In genomic region chr7:148964510-148965267, GRCh38 we compare ENCODE assay signal across 9 cellular contexts.
DNase-seq lines count a peak whose midpoint lies in the region; ATAC-seq and TF ChIP-seq lines count a peak whose summit lies in the region.
"Had no signal": no experiment of that assay in that cellular context is flagged by ENCODE, and none has a peak within 500 bp of the region (broad histone marks: within the 10 kb centered on the region; RNA-seq: fewer than 3 reads in every experiment).

No MANE protein-coding gene starts in this region.

- no peaks in the 10 kb centered on the region for H3K36me3 ChIP-seq in ES-I3 (ENCODE audit: insufficient read depth, low read length)
- H3K36me3 ChIP-seq in Panc1 (ENCODE audit: control insufficient read depth, insufficient read depth, low read length), result no peaks in the 10 kb centered on the region
- H3K36me3 ChIP-seq in esophagus muscularis mucosa, result no peaks in the 10 kb centered on the region
- no peaks in the 10 kb centered on the region for H3K36me3 ChIP-seq in sigmoid colon

- intact Hi-C loops in Panc1 (cut with micrococcal nuclease; ENCODE audit: unreplicated experiment) (loop anchor here (5.0 kb wide), 1 partner anchor 697 kb away; no protein-coding TSS in a partner anchor), esophagus muscularis mucosa (cut with DNase I) (loop anchor here (2.0 to 10.0 kb wide), 4 partner anchors 80 to 460 kb away; partner anchors contain the start of genes CUL1 and EZH2), sigmoid colon (cut with DNase I) (loop anchor here (5.0 kb wide), 2 partner anchors 82 to 267 kb away; partner anchors contain the start of genes CUL1 and EZH2)

- ATAC-seq in Panc1, result no peak
- no peak for ATAC-seq in HG02938 (IDR thresholded peaks at IDR 0.05; ENCODE audit: unreplicated experiment)
- no peak for ATAC-seq in HG02852 (IDR thresholded peaks at IDR 0.05; ENCODE audit: unreplicated experiment)
- ATAC-seq in HG03565 (IDR thresholded peaks at IDR 0.05; ENCODE audit: unreplicated experiment), result no peak
- ATAC-seq in GM21526 (IDR thresholded peaks at IDR 0.05; ENCODE audit: low FRiP score, unreplicated experiment), result no peak

- POLR2A ChIA-PET in Panc1 (lab: Charles Lee), result no interaction called here

- H3K4me1 ChIP-seq in ES-I3 (ENCODE audit: insufficient read depth, low read length), result no peaks in the 10 kb centered on the region
- peaks cover 10% of the 10 kb centered on the region for H3K4me1 ChIP-seq in Panc1 (ENCODE audit: control insufficient read depth, insufficient read depth, low read length)
- peaks cover 11 to 33% (median 29%) of the 10 kb centered on the region in 4 donors for H3K4me1 ChIP-seq in esophagus muscularis mucosa
- peaks cover 0 to 18% (median 14%) of the 10 kb centered on the region in 4 donors for H3K4me1 ChIP-seq in sigmoid colon

- DNase-seq in Panc1 (ENCODE audit: low read depth, low spot score), result no peak
- no peak for DNase-seq in esophagus muscularis mucosa (ENCODE audit: extremely low spot score)
- no peak for DNase-seq in sigmoid colon
- DNase-seq: MM.1S had no signal

- TF ChIP-seq POLR2A in esophagus muscularis mucosa (IDR thresholded peaks at IDR 0.05; ENCODE audit: low read depth) (no peak), sigmoid colon (IDR thresholded peaks at IDR 0.05) (no peak)

- peak overlapping the region; percentile 87 for H3K27ac ChIP-seq in Panc1 (ENCODE audit: low read length)
- H3K27ac ChIP-seq in esophagus muscularis mucosa (replicated peaks in 1 of 4), result peak overlapping the region; percentile 68 to 74 (median 70)
- peak overlapping the region; percentile 60 to 75 (median 71) for H3K27ac ChIP-seq in sigmoid colon

- in situ Hi-C loops in Panc1 (cut with HindIII; ENCODE audit: low pct_unique_long_range_greater_than_20kb, low sequenced_read_pairs), result no loop called here

- no TSS peak for BruUV-seq in Panc1 (replicated peaks; lab: Mats Ljungman, UMichigan)

- H3K4me3 ChIP-seq in Panc1 (ENCODE audit: low read depth in 2 of 2, low read length in 2 of 2) (peak overlapping the region; percentile 73 to 75), esophagus muscularis mucosa (peak overlapping the region; percentile 54 to 71 (median 63)), sigmoid colon (peak overlapping the region in 3 of 4 donors; percentile 47 to 60 (median 59))

- TF ChIP-seq EP300 in esophagus muscularis mucosa (IDR thresholded peaks at IDR 0.05) (no peak), sigmoid colon (IDR thresholded peaks at IDR 0.05) (no peak)

- CTCF ChIA-PET in Panc1 (lab: Charles Lee), result interaction anchor here (0.6 kb wide), 1 partner anchor 172 kb away, joined by 7 read pairs; no protein-coding TSS in a partner anchor

- TF ChIP-seq CTCF in Panc1 (IDR thresholded peaks at IDR 0.05) (no peak), esophagus muscularis mucosa (IDR thresholded peaks at IDR 0.05) (no peak), sigmoid colon (IDR thresholded peaks at IDR 0.05) (no peak)

- WGBS in esophagus muscularis mucosa, result 52% methylated on average over 15 of the region's 15 CpGs
- 38 to 54% methylated on average over 15 of the region's 15 CpGs for WGBS in sigmoid colon, 2 donors

- H3K9me3 ChIP-seq in ES-I3 (ENCODE audit: control insufficient read depth, insufficient read depth, low read length), result no peaks in the 10 kb centered on the region
- H3K9me3 ChIP-seq in Panc1 (ENCODE audit: control insufficient read depth, insufficient read depth, low read depth, low read length), result no peaks in the 10 kb centered on the region
- H3K9me3 ChIP-seq in esophagus muscularis mucosa, result no peaks in the 10 kb centered on the region
- no peaks in the 10 kb centered on the region for H3K9me3 ChIP-seq in sigmoid colon

- H3K27me3 ChIP-seq in Panc1 (ENCODE audit: control insufficient read depth, insufficient read depth, low read length), result no peaks in the 10 kb centered on the region
- no peaks in the 10 kb centered on the region for H3K27me3 ChIP-seq in esophagus muscularis mucosa
- no peaks in the 10 kb centered on the region for H3K27me3 ChIP-seq in sigmoid colon

- peak overlapping the region; percentile 72; the same call in 1 of the 2 replicates for H3K9ac ChIP-seq in ES-I3 (ENCODE audit: low read depth, low read length)
